ENCODE assay signal across 28 cellular contexts in genomic region chr12:30706476-30706875, GRCh38. TPM values are rescaled to one million over a fixed set of nuclear protein-coding genes. Genes with fewer than 3 reads are reported as not detected.
DNase-seq lines count a peak whose midpoint lies in the region; ATAC-seq, FAIRE-seq and TF ChIP-seq lines count a peak whose summit lies in the region.
"Had no signal": no experiment of that assay in that cellular context is flagged by ENCODE, and none has a peak within 500 bp of the region (broad histone marks: within the 10 kb centered on the region; RNA-seq: fewer than 3 reads in every experiment).

No MANE protein-coding gene starts in this region.

- peaks cover 8 to 10% of the 10 kb centered on the region in 2 experiments for H3K36me3 ChIP-seq in endothelial cell of umbilical vein (ENCODE audit: control insufficient read depth in 2 of 2, extremely low read depth in 1 of 2, insufficient read depth in 2 of 2, low read length in 2 of 2)

- dilution Hi-C loops in endothelial cell of umbilical vein (cut with MboI; ENCODE audit: extremely low pct_ligation_motif_present, low sequenced_read_pairs) = no loop called here

- H3K4me3 ChIP-seq in endothelial cell of umbilical vein (replicated peaks in 1 of 3; ENCODE audit: insufficient read depth in 1 of 3, low read depth in 1 of 3, low read length in 3 of 3) = no peak overlapping the region
- H3K4me3 ChIP-seq: A549, left lung, neural progenitor cell, suprapubic skin had no signal

- FAIRE-seq in endothelial cell of umbilical vein (lab: Jason Lieb, UNC) = no peak
- FAIRE-seq: A549, D721Med, GM18507, GM19239, HTR-8/SVneo, small intestine had no signal

- DNase-seq in NCI-H1417 (lab: John Stamatoyannopoulos, UW) = peak in 2 of 3 experiments; percentile 21 to 57
- DNase-seq in NCI-H774 (lab: John Stamatoyannopoulos, UW) = peak; percentile 21
- peak; percentile 48 for DNase-seq in endothelial cell of umbilical vein (ENCODE audit: low read depth, low spot score)
- no peak for DNase-seq in NCI-H524 (lab: John Stamatoyannopoulos, UW)
- DNase-seq in anterior cingulate cortex (lab: John Stamatoyannopoulos, UW) = no peak
- DNase-seq: activated CD4-positive, alpha-beta memory T cell treated with anti-CD3 and anti-CD28 coated beads, Interleukin-2, amount 10 ng/mL, durations not matched to agents 7 days and 5 days; activated CD4-positive, CD25-positive, alpha-beta regulatory T cell treated with anti-CD3 and anti-CD28 coated beads, Interleukin-2, amount 50 U/mL, for 72 hours; activated CD8-positive, alpha-beta memory T cell treated with anti-CD3 and anti-CD28 coated beads, Interleukin-2, amount 50 U/mL, for 4 hours; activated naive CD4-positive, alpha-beta T cell treated with Interleukin-2 at 50 U/mL for 16 hours; CD4-positive, CD25-positive, alpha-beta regulatory T cell; left lung; mesendoderm; NCI-H1092; small intestine; stimulated activated naive B cell treated with anti-CD40 and anti-IgM and Interleukin-4, amounts not matched to agents 10 μg/mL and 1 μg/mL and 100 μg/mL, for 72 hours; T-helper 2 cell had no signal

- no peaks in the 10 kb centered on the region for H3K9me1 ChIP-seq in endothelial cell of umbilical vein (replicated peaks; ENCODE audit: control insufficient read depth, extremely low read depth, insufficient read depth, low read length)

- H3K4me1 ChIP-seq in endothelial cell of umbilical vein (ENCODE audit: control insufficient read depth, extremely low read depth, insufficient read depth, low read length) = peaks cover 12% of the 10 kb centered on the region
- H3K4me1 ChIP-seq: A549, left lung, parathyroid adenoma, suprapubic skin had no signal

- TF ChIP-seq POLR2A in endothelial cell of umbilical vein (IDR thresholded peaks at IDR 0.05; ENCODE audit: low read depth, low read length) = no peak

- POLR2A ChIA-PET in endothelial cell of umbilical vein (lab: Charles Lee) = no interaction called here

- no peaks in the 10 kb centered on the region for H3K27me3 ChIP-seq in endothelial cell of umbilical vein (ENCODE audit: control insufficient read depth in 2 of 2, insufficient read depth in 2 of 2, low read length in 2 of 2)
- H3K27me3 ChIP-seq: left lung, neural progenitor cell, suprapubic skin had no signal

- no peaks in the 10 kb centered on the region for H3K79me2 ChIP-seq in endothelial cell of umbilical vein (ENCODE audit: control insufficient read depth, insufficient read depth, low read length)
- H3K79me2 ChIP-seq: parathyroid adenoma had no signal

- no peaks in the 10 kb centered on the region for H3K9me3 ChIP-seq in endothelial cell of umbilical vein (replicated peaks; ENCODE audit: control insufficient read depth, insufficient read depth, low read length)
- H3K9me3 ChIP-seq: A549, left lung, suprapubic skin had no signal

- BruUV-seq in endothelial cell of umbilical vein (replicated peaks; lab: Mats Ljungman, UMichigan) = no TSS peak

- intact Hi-C loops in endothelial cell of umbilical vein (cut with micrococcal nuclease) = no loop called here

- H3K27ac ChIP-seq in C4-2B (peak overlapping the region; percentile 91), endothelial cell of umbilical vein (ENCODE audit: insufficient read depth, low read depth, low read length) (no peak overlapping the region)
- H3K27ac ChIP-seq: A549, left lung, neural progenitor cell, parathyroid adenoma, suprapubic skin had no signal

- H3K4me2 ChIP-seq in endothelial cell of umbilical vein (ENCODE audit: insufficient read depth, low read length) = peak overlapping the region; percentile 43
- H3K4me2 ChIP-seq: A549, neural progenitor cell had no signal

- H3K9ac ChIP-seq in endothelial cell of umbilical vein (replicated peaks; ENCODE audit: extremely low read depth, insufficient read depth, low read length) = no peak overlapping the region
- H3K9ac ChIP-seq: neural progenitor cell, parathyroid adenoma had no signal

- no peak for ATAC-seq in HG03520 (IDR thresholded peaks at IDR 0.05; ENCODE audit: unreplicated experiment)
- ATAC-seq in GM19351 (IDR thresholded peaks at IDR 0.05; ENCODE audit: unreplicated experiment) = no peak
- ATAC-seq: A549; left lung; Right ventricle myocardium inferior; stimulated activated naive B cell treated with anti-CD40 and anti-IgM and Interleukin-4, amounts not matched to agents 10 μg/mL and 1 μg/mL and 100 μg/mL, for 72 hours had no signal

- CTCF ChIA-PET in endothelial cell of umbilical vein (lab: Charles Lee) = interaction anchor here (1.9 kb wide), 1 partner anchor 11 kb away, joined by 10 read pairs; the partner anchor contains the start of gene IPO8

- H2AFZ ChIP-seq in endothelial cell of umbilical vein (ENCODE audit: low read depth, low read length) = no peak overlapping the region
- H2AFZ ChIP-seq: neural progenitor cell, parathyroid adenoma had no signal

- no peaks in the 10 kb centered on the region for H4K20me1 ChIP-seq in endothelial cell of umbilical vein (replicated peaks; ENCODE audit: control insufficient read depth, extremely low read depth, insufficient read depth, low read length)

- no peak for TF ChIP-seq CTCF in C4-2B (conservative IDR thresholded peaks at IDR 0.05)
- TF ChIP-seq CTCF in endothelial cell of umbilical vein (IDR thresholded peaks at IDR 0.05; ENCODE audit: extremely low read depth in 1 of 2, insufficient read depth in 1 of 2, low read depth in 1 of 2, low read length in 2 of 2) = no peak

TF ChIP-seq in endothelial cell of umbilical vein, 7 proteins besides CTCF, POLR2A, EP300 and RAD21:
- TF ChIP-seq MYC (IDR thresholded peaks at IDR 0.05; ENCODE audit: low read depth, low read length) (no peak), MAX (IDR thresholded peaks at IDR 0.05; ENCODE audit: insufficient read depth, insufficient read length) (no peak), FOS (IDR thresholded peaks at IDR 0.05; ENCODE audit: borderline replicate concordance, insufficient read depth, low read length) (no peak), POLR2AphosphoS5 (IDR thresholded peaks at IDR 0.05; ENCODE audit: insufficient read depth, low read depth, low read length) (no peak), JUN (IDR thresholded peaks at IDR 0.05; ENCODE audit: borderline replicate concordance, insufficient read depth, insufficient read length, low read depth) (no peak), EZH2 (IDR thresholded peaks at IDR 0.05; ENCODE audit: borderline replicate concordance, low read depth, low read length, severe bottlenecking) (no peak), GATA2 (IDR thresholded peaks at IDR 0.05; ENCODE audit: insufficient read depth, insufficient read length, low read depth, low read length) (no peak)

RNA-seq across cellular contexts. Expression of gene IPO8, which starts 10.8 kb away (rescaled TPM):
- 44.7 and 52.5 TPM in 2 replicates for total RNA-seq in endothelial cell of umbilical vein
- polyA plus RNA-seq in endothelial cell of umbilical vein = 5.1 and 7.2 TPM in 2 replicates
- 8.5 and 8.8 TPM in 2 replicates for polyA plus RNA-seq in endothelial cell of umbilical vein (2011; cell fraction: cytosol; rRNA removed)
- 22.6 and 24.3 TPM in 2 replicates for polyA plus RNA-seq in endothelial cell of umbilical vein (2011; cell fraction: nucleus; rRNA removed)
- polyA plus RNA-seq in endothelial cell of umbilical vein (2012) = 26.9 and 33.4 TPM in 2 replicates
- 40.9 and 55.9 TPM in 2 replicates for polyA minus RNA-seq in endothelial cell of umbilical vein
- polyA minus RNA-seq in endothelial cell of umbilical vein (2011; cell fraction: cytosol; rRNA and poly(A)+ RNA removed) = 20.1 TPM
- polyA minus RNA-seq in endothelial cell of umbilical vein (2011; cell fraction: nucleus; rRNA and poly(A)+ RNA removed) = 24.5 and 49.5 TPM in 2 replicates

RNA-seq across cellular contexts. Expression of gene CAPRIN2, which starts 48.3 kb away (rescaled TPM):
- total RNA-seq in endothelial cell of umbilical vein = 25.0 and 29.9 TPM in 2 replicates
- polyA plus RNA-seq in endothelial cell of umbilical vein = 11.3 and 13.5 TPM in 2 replicates
- polyA plus RNA-seq in endothelial cell of umbilical vein (2011; cell fraction: cytosol; rRNA removed) = 8.0 and 9.2 TPM in 2 replicates
- polyA plus RNA-seq in endothelial cell of umbilical vein (2011; cell fraction: nucleus; rRNA removed) = 95.4 and 104 TPM in 2 replicates
- 24.2 and 25.2 TPM in 2 replicates for polyA plus RNA-seq in endothelial cell of umbilical vein (2012)
- polyA minus RNA-seq in endothelial cell of umbilical vein = 13.4 and 19.5 TPM in 2 replicates
- 7.1 TPM for polyA minus RNA-seq in endothelial cell of umbilical vein (2011; cell fraction: cytosol; rRNA and poly(A)+ RNA removed)
- 31.7 and 44.6 TPM in 2 replicates for polyA minus RNA-seq in endothelial cell of umbilical vein (2011; cell fraction: nucleus; rRNA and poly(A)+ RNA removed)

Comparison
In these comparisons a context has a peak if more than half of its experiments do, and no peak if none do; other contexts are left out.
1. DNase-seq: peak in NCI-H1417 (2 of 3), NCI-H774 (single experiment) and endothelial cell of umbilical vein (single experiment); none in NCI-H524 (0 of 2) and anterior cingulate cortex (0 of 58).